ENCODE assay signal across 12 cellular contexts in the genomic region with DNA sequence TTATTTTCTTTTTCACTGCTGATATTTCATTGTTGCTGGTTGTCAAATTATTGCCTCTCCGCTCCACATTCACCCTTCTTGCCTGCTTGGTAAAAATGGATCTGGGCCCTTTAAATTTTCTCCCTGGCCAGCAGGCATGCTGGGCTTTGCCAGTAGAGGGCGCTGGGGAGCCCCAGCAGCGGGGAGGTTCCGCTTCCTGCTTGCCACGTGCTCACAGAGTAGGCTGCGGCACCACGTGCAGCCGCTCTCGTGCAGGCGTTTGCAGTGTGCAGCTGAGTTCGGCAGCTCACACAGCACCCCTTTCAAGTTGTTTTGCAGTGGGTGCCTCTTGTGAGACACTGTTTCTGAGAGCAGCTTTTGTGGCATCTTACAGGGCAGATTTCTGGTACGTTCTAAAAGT. TPM values are rescaled to one million over a fixed set of nuclear protein-coding genes. Genes with fewer than 3 reads are reported as not detected.
A peak's percentile ranks its signal among the peaks of the same experiment; 100 is the strongest.
DNase-seq lines count a peak whose midpoint lies in the region; ATAC-seq, FAIRE-seq and TF ChIP-seq lines count a peak whose summit lies in the region.
"Had no signal": no experiment of that assay in that cellular context is flagged by ENCODE, and none has a peak within 500 bp of the region (broad histone marks: within the 10 kb centered on the region; RNA-seq: fewer than 3 reads in every experiment).

A gene with protein sequence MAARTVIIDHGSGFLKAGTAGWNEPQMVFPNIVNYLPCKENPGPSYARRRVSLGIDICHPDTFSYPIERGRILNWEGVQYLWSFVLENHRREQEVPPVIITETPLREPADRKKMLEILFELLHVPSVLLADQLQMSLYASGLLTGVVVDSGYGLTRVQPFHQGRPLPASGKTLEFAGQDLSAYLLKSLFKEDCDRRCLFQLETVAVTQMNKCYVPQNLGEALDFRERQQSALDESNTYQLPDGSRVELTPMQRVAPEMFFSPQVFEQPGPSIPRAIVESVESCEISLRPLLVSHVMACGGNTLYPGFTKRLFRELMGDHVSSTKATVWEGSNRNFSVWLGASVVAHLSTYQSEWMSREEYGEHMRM (plus strand): TSS at position 214 of the 400 bp plus-strand sequence. CDS start 67,676 bp downstream, outside the sequence.

- H3K27ac Mint-ChIP-seq in Calu3 (ENCODE audit: unreplicated experiment) (no peak within 1 kb of the TSS), endodermal cell (no peak within 1 kb of the TSS)
- H3K27ac Mint-ChIP-seq in stimulated activated memory B cell treated with anti-CD40 and anti-IgM and Interleukin-4, amounts not matched to agents 10 μg/mL and 1 μg/mL and 100 μg/mL, for 72 hours, result no peak within 1 kb of the TSS
- H3K27ac Mint-ChIP-seq in activated CD4-positive, alpha-beta memory T cell treated with anti-CD3 and anti-CD28 coated beads for 36 hours, result no peak within 1 kb of the TSS

- no peak for FAIRE-seq in GM12891 (lab: Jason Lieb, UNC)

- no peaks in the 10 kb centered on the region for H3K36me3 ChIP-seq in endodermal cell (ENCODE audit: control insufficient read depth, insufficient read depth, low read length)

- H3K4me1 Mint-ChIP-seq in Calu3 (ENCODE audit: low read depth, unreplicated experiment) (no peaks in the 10 kb centered on the region), endodermal cell (no peaks in the 10 kb centered on the region)
- no peaks in the 10 kb centered on the region for H3K4me1 Mint-ChIP-seq in stimulated activated memory B cell treated with anti-CD40 and anti-IgM and Interleukin-4, amounts not matched to agents 10 μg/mL and 1 μg/mL and 100 μg/mL, for 72 hours
- no peaks in the 10 kb centered on the region for H3K4me1 Mint-ChIP-seq in activated CD4-positive, alpha-beta memory T cell treated with anti-CD3 and anti-CD28 coated beads for 36 hours (ENCODE audit: low read depth)
- H3K4me1 Mint-ChIP-seq: central memory CD8-positive, alpha-beta T cell had no signal

- peaks cover 48% of the 10 kb centered on the region for H3K9me3 ChIP-seq in endodermal cell (ENCODE audit: control insufficient read depth, low read length)

- TF ChIP-seq CTCF in 22Rv1 (IDR thresholded peaks at IDR 0.05) (peak; percentile 77), Calu3 (IDR thresholded peaks at IDR 0.05; ENCODE audit: unreplicated experiment) (no peak), endodermal cell (conservative IDR thresholded peaks at IDR 0.05) (peak; percentile 59)

- no peak within 1 kb of the TSS for H3K9ac ChIP-seq in endodermal cell (ENCODE audit: extremely low read depth, low read length, poor library complexity, severe bottlenecking)

- H3K27ac ChIP-seq in 22Rv1 (no peak within 1 kb of the TSS), endodermal cell (ENCODE audit: low read depth, low read length) (no peak within 1 kb of the TSS)

- POLR2A ChIA-PET in activated CD4-positive, alpha-beta memory T cell treated with anti-CD3 and anti-CD28 coated beads for 36 hours (lab: Charles Lee), result no interaction called here

- H3K27me3 Mint-ChIP-seq in Calu3 (ENCODE audit: unreplicated experiment), result peaks cover 17% of the 10 kb centered on the region
- peaks cover 8% of the 10 kb centered on the region for H3K27me3 Mint-ChIP-seq in endodermal cell (ENCODE audit: insufficient read depth)
- H3K27me3 Mint-ChIP-seq in stimulated activated memory B cell treated with anti-CD40 and anti-IgM and Interleukin-4, amounts not matched to agents 10 μg/mL and 1 μg/mL and 100 μg/mL, for 72 hours, result peaks cover 8% of the 10 kb centered on the region
- H3K27me3 Mint-ChIP-seq in activated CD4-positive, alpha-beta memory T cell treated with anti-CD3 and anti-CD28 coated beads for 36 hours, result no peaks in the 10 kb centered on the region

- H3K4me3 Mint-ChIP-seq in Calu3 (ENCODE audit: low read depth, unreplicated experiment), result no peak within 1 kb of the TSS
- H3K4me3 Mint-ChIP-seq in endodermal cell, result no peak within 1 kb of the TSS
- no peak within 1 kb of the TSS for H3K4me3 Mint-ChIP-seq in stimulated activated memory B cell treated with anti-CD40 and anti-IgM and Interleukin-4, amounts not matched to agents 10 μg/mL and 1 μg/mL and 100 μg/mL, for 72 hours
- no peak within 1 kb of the TSS for H3K4me3 Mint-ChIP-seq in activated CD4-positive, alpha-beta memory T cell treated with anti-CD3 and anti-CD28 coated beads for 36 hours
- H3K4me3 Mint-ChIP-seq: central memory CD8-positive, alpha-beta T cell had no signal

- no peaks in the 10 kb centered on the region for H3K36me3 Mint-ChIP-seq in Calu3 (ENCODE audit: insufficient read depth, unreplicated experiment)
- peaks cover 2% of the 10 kb centered on the region for H3K36me3 Mint-ChIP-seq in endodermal cell (ENCODE audit: low read depth)
- H3K36me3 Mint-ChIP-seq in stimulated activated memory B cell treated with anti-CD40 and anti-IgM and Interleukin-4, amounts not matched to agents 10 μg/mL and 1 μg/mL and 100 μg/mL, for 72 hours, result peaks cover 4% of the 10 kb centered on the region
- peaks cover 15% of the 10 kb centered on the region for H3K36me3 Mint-ChIP-seq in activated CD4-positive, alpha-beta memory T cell treated with anti-CD3 and anti-CD28 coated beads for 36 hours

- H3K4me3 ChIP-seq in endodermal cell (ENCODE audit: low read length), result no peak within 1 kb of the TSS

- peak; percentile 6 for DNase-seq in Calu3
- DNase-seq in NCI-H69 (lab: John Stamatoyannopoulos, UW), result peak; percentile 1
- no peak for DNase-seq in endodermal cell
- DNase-seq in GM12891 (ENCODE audit: insufficient read length, low spot score), result no peak
- DNase-seq in activated CD4-positive, alpha-beta memory T cell treated with anti-CD3 and anti-CD28 coated beads for 36 hours, result no peak
- DNase-seq: activated CD8-positive, alpha-beta memory T cell treated with anti-CD3 and anti-CD28 coated beads, Interleukin-2, amount 50 U/mL, for 4 hours; foreskin melanocyte had no signal

- TF ChIP-seq POLR2A in GM12891 (IDR thresholded peaks at IDR 0.05; ENCODE audit: low read depth, low read length), result no peak

- H3K9me3 Mint-ChIP-seq in Calu3 (ENCODE audit: low read depth, unreplicated experiment) (no peaks in the 10 kb centered on the region), endodermal cell (peaks cover 65% of the 10 kb centered on the region)
- H3K9me3 Mint-ChIP-seq in stimulated activated memory B cell treated with anti-CD40 and anti-IgM and Interleukin-4, amounts not matched to agents 10 μg/mL and 1 μg/mL and 100 μg/mL, for 72 hours, result peaks cover 32% of the 10 kb centered on the region
- H3K9me3 Mint-ChIP-seq in activated CD4-positive, alpha-beta memory T cell treated with anti-CD3 and anti-CD28 coated beads for 36 hours, result peaks cover 57% of the 10 kb centered on the region

- intact Hi-C loops in Calu3 (cut with micrococcal nuclease; ENCODE audit: unreplicated experiment), result no loop called here
- intact Hi-C loops in activated CD4-positive, alpha-beta memory T cell treated with anti-CD3 and anti-CD28 coated beads for 36 hours (cut with micrococcal nuclease), result no loop called here

- no TSS peak for BruUV-seq in Calu3 (replicated peaks; lab: Mats Ljungman, UMichigan)

- WGBS in endodermal cell (ENCODE audit: insufficient coverage in 1 of 2, insufficient read length in 1 of 2), 2 experiments, result 63 to 67% methylated on average over 11 to 12 of the region's 12 CpGs

- no peaks in the 10 kb centered on the region for H3K4me1 ChIP-seq in endodermal cell (ENCODE audit: control insufficient read depth, insufficient read depth, low read length)

- H3K27me3 ChIP-seq in endodermal cell (ENCODE audit: control insufficient read depth, insufficient read depth, low read length, poor library complexity, severe bottlenecking), result no peaks in the 10 kb centered on the region

- CTCF ChIA-PET in Calu3 (lab: Charles Lee), result no interaction called here
- CTCF ChIA-PET in activated CD4-positive, alpha-beta memory T cell treated with anti-CD3 and anti-CD28 coated beads for 36 hours (lab: Charles Lee), result no interaction called here

- ATAC-seq in stimulated activated memory B cell treated with anti-CD40 and anti-IgM and Interleukin-4, amounts not matched to agents 10 μg/mL and 1 μg/mL and 100 μg/mL, for 72 hours, result no peak
- no peak for ATAC-seq in HG03108 (IDR thresholded peaks at IDR 0.05; ENCODE audit: unreplicated experiment)

TF ChIP-seq in GM12891, 5 proteins besides CTCF, POLR2A, EP300 and RAD21:
- no peak for TF ChIP-seq POU2F2 (IDR thresholded peaks at IDR 0.05; ENCODE audit: low read depth, low read length)
- TF ChIP-seq SPI1 (IDR thresholded peaks at IDR 0.05; ENCODE audit: low read depth, low read length), result no peak
- TF ChIP-seq PAX5 (IDR thresholded peaks at IDR 0.05; ENCODE audit: insufficient read depth, low read length, severe bottlenecking), result no peak
- no peak for TF ChIP-seq TAF1 (IDR thresholded peaks at IDR 0.05; ENCODE audit: low read depth, low read length)
- no peak for TF ChIP-seq POLR2AphosphoS5 (IDR thresholded peaks at IDR 0.05; ENCODE audit: low read depth, low read length)

RNA-seq across cellular contexts. Expression of the gene that starts here (rescaled TPM):
- 0.22 TPM in 1 of 2 replicates, not detected in the other for total RNA-seq in Calu3 (2022)
- total RNA-seq in endodermal cell, result not detected
- polyA plus RNA-seq in endodermal cell (2013, experiment 1 of 2), result not detected
- polyA plus RNA-seq in endodermal cell (2013, experiment 2 of 2), result not detected
- polyA plus RNA-seq in GM12891 (2012; ENCODE audit: low read depth, missing spikeins), result 0.08 TPM
- total RNA-seq in activated CD4-positive, alpha-beta memory T cell treated with anti-CD3 and anti-CD28 coated beads for 36 hours, result not detected
- total RNA-seq: liver had no signal
- polyA plus RNA-seq: liver had no signal

Comparison
In these comparisons a context has a peak if more than half of its experiments do, and no peak if none do; other contexts are left out.
1. Peak in DNase-seq in Calu3; RNA of the gene not detected or under 1 TPM.